In genomic region chr2:231557571-231558217, GRCh38 we compare ENCODE assay signal across 9 cellular contexts. TPM values are rescaled to one million over a fixed set of nuclear protein-coding genes. Genes with fewer than 3 reads are reported as not detected.
DNase-seq lines count a peak whose midpoint lies in the region; ATAC-seq and TF ChIP-seq lines count a peak whose summit lies in the region.
"Had no signal": no experiment of that assay in that cellular context is flagged by ENCODE, and none has a peak within 500 bp of the region (broad histone marks: within the 10 kb centered on the region; RNA-seq: fewer than 3 reads in every experiment).

No MANE protein-coding gene starts in this region.

- H3K4me3 Mint-ChIP-seq in CD4-positive, alpha-beta T cell, result no peak overlapping the region
- H3K4me3 Mint-ChIP-seq in activated T-cell treated with anti-CD3 and anti-CD28 coated beads, Interleukin-2, amount 50 U/mL, for 24 hours, result no peak overlapping the region
- H3K4me3 Mint-ChIP-seq in nephron, result no peak overlapping the region
- H3K4me3 Mint-ChIP-seq: activated naive CD4-positive, alpha-beta T cell treated with anti-CD3 and anti-CD28 coated beads, Interleukin-2, amount 50 U/mL, for 24 hours had no signal

- H4K20me1 ChIP-seq in PC-9 (ENCODE audit: insufficient read depth) (no peaks in the 10 kb centered on the region), fibroblast of lung (ENCODE audit: control insufficient read depth, extremely low read depth, insufficient read depth, low read length) (no peaks in the 10 kb centered on the region)

- intact Hi-C loops in CD4-positive, alpha-beta T cell (cut with DNase I, micrococcal nuclease), result loop anchor here (1.0 to 5.0 kb wide), 7 partner anchors 27 to 453 kb away; partner anchors contain the start of gene NMUR1 (in 1 of the 2)
- intact Hi-C loops in PC-9 (cut with micrococcal nuclease; ENCODE audit: unreplicated experiment), result loop anchor here (1.0 to 10.0 kb wide), 3 partner anchors 40 to 333 kb away; no protein-coding TSS in a partner anchor
- intact Hi-C loops in thyroid gland (cut with DNase I), result loop anchor here (5.0 kb wide), 1 partner anchor 75 kb away; no protein-coding TSS in a partner anchor

- TF ChIP-seq CTCF in CD4-positive, alpha-beta T cell (IDR thresholded peaks at IDR 0.05), result peak; percentile 75
- peak; percentile 82 for TF ChIP-seq CTCF in PC-9 (conservative IDR thresholded peaks at IDR 0.05)
- TF ChIP-seq CTCF in fibroblast of lung (conservative IDR thresholded peaks at IDR 0.05 in 1 of 2, IDR thresholded peaks at IDR 0.05 in 1 of 2; ENCODE audit: low read depth in 1 of 2, low read length in 2 of 2), result peak; percentile 60 to 86
- peak; percentile 64 to 70 (median 65) for TF ChIP-seq CTCF in nephron (IDR thresholded peaks at IDR 0.05; ENCODE audit: unreplicated experiment in 3 of 3)
- TF ChIP-seq CTCF in thyroid gland (IDR thresholded peaks at IDR 0.05), result peak in 5 of 6 experiments; percentile 31 to 75 (median 66)

- H3K4me1 Mint-ChIP-seq in CD4-positive, alpha-beta T cell (ENCODE audit: low read depth), result no peaks in the 10 kb centered on the region
- H3K4me1 Mint-ChIP-seq in activated T-cell treated with anti-CD3 and anti-CD28 coated beads, Interleukin-2, amount 50 U/mL, for 24 hours (ENCODE audit: low read depth), result peaks cover 10% of the 10 kb centered on the region
- peaks cover 11% of the 10 kb centered on the region for H3K4me1 Mint-ChIP-seq in nephron

- peak; percentile 97 for ATAC-seq in CD4-positive, alpha-beta T cell (ENCODE audit: poor library complexity)
- peak; percentile 70 for ATAC-seq in GM19395 (IDR thresholded peaks at IDR 0.05; ENCODE audit: unreplicated experiment)

- no peak overlapping the region for H3K27ac Mint-ChIP-seq in CD4-positive, alpha-beta T cell
- H3K27ac Mint-ChIP-seq in activated T-cell treated with anti-CD3 and anti-CD28 coated beads, Interleukin-2, amount 50 U/mL, for 24 hours, result no peak overlapping the region
- H3K27ac Mint-ChIP-seq in nephron, result peak overlapping the region in 2 of 3 experiments; percentile 72 to 84
- H3K27ac Mint-ChIP-seq: activated naive CD4-positive, alpha-beta T cell treated with anti-CD3 and anti-CD28 coated beads, Interleukin-2, amount 50 U/mL, for 24 hours had no signal

- H3K79me2 ChIP-seq in PC-9 (ENCODE audit: low read depth) (no peaks in the 10 kb centered on the region), fibroblast of lung (ENCODE audit: control insufficient read depth, insufficient read depth, low read length) (no peaks in the 10 kb centered on the region)

- no peak overlapping the region for H3K27ac ChIP-seq in CD4-positive, alpha-beta T cell (ENCODE audit: low read depth, low read length)
- H3K27ac ChIP-seq in PC-9 (no peak overlapping the region), fibroblast of lung (ENCODE audit: insufficient read depth, low read length) (no peak overlapping the region), thyroid gland (no peak overlapping the region)

- no peaks in the 10 kb centered on the region for H3F3A ChIP-seq in PC-9 (ENCODE audit: insufficient read depth, low read depth)

- no peak overlapping the region for H3K9ac ChIP-seq in fibroblast of lung (ENCODE audit: insufficient read depth, low read length)

- H3K36me3 ChIP-seq in PC-9 (ENCODE audit: low read depth) (no peaks in the 10 kb centered on the region), fibroblast of lung (ENCODE audit: control insufficient read depth, insufficient read depth, low read length) (no peaks in the 10 kb centered on the region), thyroid gland (no peaks in the 10 kb centered on the region)

- peaks cover 10% of the 10 kb centered on the region for H3K9me3 Mint-ChIP-seq in CD4-positive, alpha-beta T cell
- H3K9me3 Mint-ChIP-seq in activated T-cell treated with anti-CD3 and anti-CD28 coated beads, Interleukin-2, amount 50 U/mL, for 24 hours, result peaks cover 10% of the 10 kb centered on the region
- H3K9me3 Mint-ChIP-seq in nephron, result peaks cover 13% of the 10 kb centered on the region

- POLR2A ChIA-PET in CD4-positive, alpha-beta T cell (lab: Charles Lee), result interaction anchor here (0.6 to 1.5 kb wide), 4 partner anchors 40 to 398 kb away, joined by 3 to 5 read pairs (median 3); no protein-coding TSS in a partner anchor
- POLR2A ChIA-PET in PC-9 (lab: Charles Lee; ENCODE audit: unreplicated experiment), result no interaction called here

- no TSS peak for BruUV-seq in PC-9 (replicated peaks; lab: Mats Ljungman, UMichigan)

- H3K9me3 ChIP-seq in CD4-positive, alpha-beta T cell (ENCODE audit: control insufficient read depth, low read length), result peaks cover 8% of the 10 kb centered on the region
- H3K9me3 ChIP-seq in PC-9 (ENCODE audit: insufficient read depth, low read depth) (no peaks in the 10 kb centered on the region; the same call in 1 of the 2 replicates), fibroblast of lung (ENCODE audit: control insufficient read depth, insufficient read depth, low read depth, low read length) (no peaks in the 10 kb centered on the region), thyroid gland (no peaks in the 10 kb centered on the region)

- H2AFZ ChIP-seq in PC-9 (no peak overlapping the region), fibroblast of lung (ENCODE audit: low read length) (peak overlapping the region; percentile 40)

- H3K4me1 ChIP-seq in PC-9 (replicated peaks; ENCODE audit: insufficient read depth) (no peaks in the 10 kb centered on the region), fibroblast of lung (ENCODE audit: control insufficient read depth, extremely low read depth, insufficient read depth, low read length) (peaks cover 7% of the 10 kb centered on the region), thyroid gland (peaks cover 0 to 4% of the 10 kb centered on the region in 2 donors)

- H3K27me3 Mint-ChIP-seq in CD4-positive, alpha-beta T cell, result no peaks in the 10 kb centered on the region
- H3K27me3 Mint-ChIP-seq in activated T-cell treated with anti-CD3 and anti-CD28 coated beads, Interleukin-2, amount 50 U/mL, for 24 hours, result no peaks in the 10 kb centered on the region
- no peaks in the 10 kb centered on the region for H3K27me3 Mint-ChIP-seq in nephron (ENCODE audit: low read depth)
- H3K27me3 Mint-ChIP-seq: activated naive CD4-positive, alpha-beta T cell treated with anti-CD3 and anti-CD28 coated beads, Interleukin-2, amount 50 U/mL, for 24 hours had no signal

- H3K4me2 ChIP-seq in PC-9, result no peak overlapping the region
- H3K4me2 ChIP-seq in fibroblast of lung (ENCODE audit: extremely low read depth, insufficient read depth, low read length), result no peak overlapping the region

- H3K27me3 ChIP-seq in CD4-positive, alpha-beta T cell (ENCODE audit: control insufficient read depth, insufficient read depth, low read length), result no peaks in the 10 kb centered on the region
- H3K27me3 ChIP-seq in PC-9 (ENCODE audit: insufficient read depth, low read depth) (peaks cover 4% of the 10 kb centered on the region; the same call in 1 of the 2 replicates), fibroblast of lung (ENCODE audit: control insufficient read depth, insufficient read depth, low read length) (no peaks in the 10 kb centered on the region), thyroid gland (no peaks in the 10 kb centered on the region)

- H3K4me3 ChIP-seq in PC-9, result no peak overlapping the region
- no peak overlapping the region for H3K4me3 ChIP-seq in fibroblast of lung (replicated peaks in 1 of 4; ENCODE audit: control extremely low read depth in 1 of 4, insufficient read depth in 1 of 4, low read depth in 3 of 4, low read length in 4 of 4)
- H3K4me3 ChIP-seq in thyroid gland (replicated peaks in 1 of 3), result no peak overlapping the region

- peak; percentile 25 to 53 (median 34) for DNase-seq in CD4-positive, alpha-beta T cell
- DNase-seq in HS-5 (ENCODE audit: low read depth) (peak; percentile 16), PC-9 (peak; percentile 42 to 54), fibroblast of lung (ENCODE audit: low read depth in 2 of 2) (peak; percentile 63 to 89), thyroid gland (peak; percentile 54 to 59)
- peak; percentile 63 for DNase-seq in activated T-cell treated with anti-CD3 and anti-CD28 coated beads, Interleukin-2, amount 50 U/mL, for 24 hours

- H3K36me3 Mint-ChIP-seq in CD4-positive, alpha-beta T cell (ENCODE audit: low read depth), result peaks cover 8% of the 10 kb centered on the region
- no peaks in the 10 kb centered on the region for H3K36me3 Mint-ChIP-seq in activated T-cell treated with anti-CD3 and anti-CD28 coated beads, Interleukin-2, amount 50 U/mL, for 24 hours (ENCODE audit: low read depth)
- peaks cover 10% of the 10 kb centered on the region for H3K36me3 Mint-ChIP-seq in nephron (ENCODE audit: low read depth)

- H3K9me2 ChIP-seq in PC-9 (ENCODE audit: insufficient read depth), result no peaks in the 10 kb centered on the region

- 39 to 67% methylated on average over 7 to 10 of the region's 11 CpGs for WGBS in thyroid gland, 2 donors

- CTCF ChIA-PET in CD4-positive, alpha-beta T cell (lab: Charles Lee), result interaction anchor here (1.0 to 2.1 kb wide), 2 partner anchors 24 to 75 kb away, joined by 3 to 13 read pairs; no protein-coding TSS in a partner anchor
- CTCF ChIA-PET in PC-9 (lab: Charles Lee), result interaction anchor here (0.6 to 0.7 kb wide), 2 partner anchors 95 to 219 kb away, joined by 3 to 9 read pairs; no protein-coding TSS in a partner anchor

- TF ChIP-seq POLR2A in thyroid gland (IDR thresholded peaks at IDR 0.05), result no peak

RNA-seq across cellular contexts. Expression of gene NMUR1, which starts 27.4 kb away (rescaled TPM):
- total RNA-seq in CD4-positive, alpha-beta T cell, result under 1 TPM; 0.11 to 0.14 TPM
- total RNA-seq in PC-9 (2021) (not detected in 2 replicates), fibroblast of lung (under 0.01 and 0.50 TPM in 2 replicates), thyroid gland (under 1 TPM in 3 of 4 donors, not detected in 1; 0.11 to 0.73 (median 0.67) TPM)
- 0.01 and 0.02 TPM in 2 replicates for polyA plus RNA-seq in fibroblast of lung
- polyA plus RNA-seq in fibroblast of lung (2012), result 0.06 TPM in 1 of 2 replicates, not detected in the other
- not detected in 2 replicates for polyA minus RNA-seq in fibroblast of lung (ENCODE audit: low replicate concordance)

RNA-seq across cellular contexts. Expression of gene TEX44, which starts 35.0 kb away (rescaled TPM):
- total RNA-seq in CD4-positive, alpha-beta T cell, result not detected
- total RNA-seq in PC-9 (2021) (not detected in 2 replicates), fibroblast of lung (not detected in 2 replicates), thyroid gland (under 1 TPM in 1 of 4 donors, not detected in 3; 0.54 TPM)
- polyA plus RNA-seq in fibroblast of lung, result not detected in 2 replicates
- not detected in 2 replicates for polyA plus RNA-seq in fibroblast of lung (2012)
- not detected in 2 replicates for polyA minus RNA-seq in fibroblast of lung (ENCODE audit: low replicate concordance)

Comparison
In these comparisons a context has a peak if more than half of its experiments do, and no peak if none do; other contexts are left out.
1. DNase-seq: peak in every context shown above with its lines; median percentile 76 in fibroblast of lung; 63 in activated T-cell treated with anti-CD3 and anti-CD28 coated beads, Interleukin-2, amount 50 U/mL, for 24 hours; 56 in thyroid gland; 48 in PC-9; 34 in CD4-positive, alpha-beta T cell; 16 in HS-5.
2. H3K27ac Mint-ChIP-seq: peak in nephron (2 of 3); none in CD4-positive, alpha-beta T cell (single experiment) and activated T-cell treated with anti-CD3 and anti-CD28 coated beads, Interleukin-2, amount 50 U/mL, for 24 hours (single experiment).
3. Peak in every context shown above with its lines, with median percentiles within 50 percentile points of each other: CTCF ChIP-seq.